36 cellular contexts compared by ENCODE assay signal in genomic region chr1:236438614-236439013, GRCh38. TPM values are rescaled to one million over a fixed set of nuclear protein-coding genes. Genes with fewer than 3 reads are reported as not detected.
"Had no signal": no experiment of that assay in that cellular context is flagged by ENCODE, and none has a peak within 500 bp of the region (broad histone marks: within the 10 kb centered on the region; RNA-seq: fewer than 3 reads in every experiment).

No MANE protein-coding gene starts in this region.

- H3K4me3 ChIP-seq: MG63 had no signal

- DNase-seq: Karpas-422, Kasumi-1, MG63, MM.1S, MV-4-11, NCI-H1048, NCI-H1092, NCI-H1092 treated with DMSO at 0.1 percent for 48 hours, NCI-H1105, NCI-H1105 treated with DMSO at 0.1 percent for 48 hours, NCI-H1417 treated with DMSO at 0.1 percent for 48 hours, NCI-H1436, NCI-H1436 treated with DMSO at 0.1 percent for 48 hours, NCI-H146, NCI-H1694, NCI-H1694 treated with DMSO at 0.1 percent for 48 hours, NCI-H187, NCI-H187 treated with DMSO at 0.1 percent for 48 hours, NCI-H1930, NCI-H2029, NCI-H2029 treated with DMSO at 0.1 percent for 48 hours, NCI-H2081, NCI-H2081 treated with DMSO at 0.1 percent for 48 hours, NCI-H2107, NCI-H2171, NCI-H2171 treated with DMSO at 0.1 percent for 48 hours, NCI-H2227 treated with DMSO at 0.1 percent for 48 hours, NCI-H226, NCI-H345, NCI-H446, NCI-H446 treated with DMSO at 0.1 percent for 48 hours, NCI-H510A, NCI-H510A treated with DMSO at 0.1 percent for 48 hours, NCI-H524, NCI-H524 treated with DMSO at 0.1 percent for 48 hours had no signal

- H3K9me3 ChIP-seq: MG63 had no signal

- H3K36me3 ChIP-seq: MG63 had no signal

- H3K27me3 ChIP-seq: MG63 had no signal

RNA-seq across cellular contexts. Expression of gene EDARADD, which starts 44.5 kb away (rescaled TPM):
- total RNA-seq: LHCN-M2 had no signal
